ENCODE assay signal across 8 cellular contexts in genomic region chr2:63189026-63189425, GRCh38.
A peak's percentile ranks its signal among the peaks of the same experiment; 100 is the strongest.
DNase-seq lines count a peak whose midpoint lies in the region; ATAC-seq, FAIRE-seq and TF ChIP-seq lines count a peak whose summit lies in the region.

No MANE protein-coding gene starts in this region.

- no peak overlapping the region for H3K27ac ChIP-seq in pancreas

- H3K9me3 Mint-ChIP-seq in activated naive CD8-positive, alpha-beta T cell treated with anti-CD3 and anti-CD28 coated beads for 36 hours: peaks cover 35% of the 10 kb centered on the region

- H3K4me1 Mint-ChIP-seq in activated naive CD8-positive, alpha-beta T cell treated with anti-CD3 and anti-CD28 coated beads for 36 hours: no peaks in the 10 kb centered on the region

- intact Hi-C loops in pancreas (cut with DNase I): no loop called here

- H3K4me3 Mint-ChIP-seq in activated naive CD8-positive, alpha-beta T cell treated with anti-CD3 and anti-CD28 coated beads for 36 hours: no peak overlapping the region

- DNase-seq in GM04503 (ENCODE audit: low read depth) (peak; percentile 7), NCI-H1048 (lab: John Stamatoyannopoulos, UW) (peak; percentile 40), choroid plexus epithelial cell (ENCODE audit: low read depth) (peak; percentile 72), pancreas (peak in 4 of 6 donors; percentile 7 to 28 (median 24)), RKO (ENCODE audit: low spot score) (no peak), mesenteric fat pad (ENCODE audit: low spot score) (no peak)
- DNase-seq in activated naive CD8-positive, alpha-beta T cell treated with anti-CD3 and anti-CD28 coated beads for 36 hours: no peak

- ATAC-seq in GM21717 (IDR thresholded peaks at IDR 0.05; ENCODE audit: unreplicated experiment): peak; percentile 77
- peak in 3 of 4 donors; percentile 56 to 88 (median 73) for ATAC-seq in pancreas

- H3K27me3 Mint-ChIP-seq in activated naive CD8-positive, alpha-beta T cell treated with anti-CD3 and anti-CD28 coated beads for 36 hours: no peaks in the 10 kb centered on the region

- peaks cover 39% of the 10 kb centered on the region for H3K36me3 Mint-ChIP-seq in activated naive CD8-positive, alpha-beta T cell treated with anti-CD3 and anti-CD28 coated beads for 36 hours

- no peak overlapping the region for H3K27ac Mint-ChIP-seq in activated naive CD8-positive, alpha-beta T cell treated with anti-CD3 and anti-CD28 coated beads for 36 hours

- TF ChIP-seq CTCF in choroid plexus epithelial cell (conservative IDR thresholded peaks at IDR 0.05; ENCODE audit: low read depth, low read length): peak; percentile 98
- peak in 3 of 4 donors; percentile 12 to 25 (median 24) for TF ChIP-seq CTCF in pancreas (IDR thresholded peaks at IDR 0.05)

- FAIRE-seq in pancreas (lab: Jason Lieb, UNC): no peak

- H3K4me3 ChIP-seq in choroid plexus epithelial cell (ENCODE audit: low read depth, low read length) (no peak overlapping the region), pancreas (no peak overlapping the region)

- peaks cover 3 to 6% (median 5%) of the 10 kb centered on the region in 3 donors for H3K4me1 ChIP-seq in pancreas

- H3K9me3 ChIP-seq in pancreas: peaks cover 0 to 2% (median 0%) of the 10 kb centered on the region in 4 donors

- H3K36me3 ChIP-seq in pancreas: no peaks in the 10 kb centered on the region

- H3K27me3 ChIP-seq in pancreas: no peaks in the 10 kb centered on the region

- 30 to 42% methylated on average over 4 of the region's 4 CpGs for WGBS in pancreas, 2 donors

Comparison
In these comparisons a context has a peak if more than half of its experiments do, and no peak if none do; other contexts are left out.
1. DNase-seq: peak in GM04503 (single experiment), NCI-H1048 (single experiment), choroid plexus epithelial cell (single experiment) and pancreas (4 of 6); none in RKO (single experiment), activated naive CD8-positive, alpha-beta T cell treated with anti-CD3 and anti-CD28 coated beads for 36 hours (single experiment) and mesenteric fat pad (single experiment).